ENCODE assay signal across 1 cellular context in the genomic region with DNA sequence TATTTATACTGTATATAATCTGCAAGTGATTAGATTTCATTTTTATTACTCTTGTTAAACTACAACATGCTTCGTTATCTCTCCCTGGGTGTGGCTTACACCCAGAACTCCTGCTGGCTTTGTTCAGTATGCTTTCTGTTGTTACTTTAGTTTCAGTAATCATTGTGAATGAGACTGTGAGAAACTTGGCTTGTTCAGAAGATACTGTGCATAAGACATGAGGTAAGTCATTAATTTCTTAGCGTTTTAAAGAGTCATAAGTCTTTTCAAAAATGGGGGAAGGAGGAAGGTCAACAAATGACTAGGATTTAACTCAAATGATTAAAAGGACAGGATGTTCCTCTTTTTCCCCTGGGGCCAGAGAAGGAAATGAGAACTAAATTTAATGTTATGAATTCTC.
A peak's percentile ranks its signal among the peaks of the same experiment; 100 is the strongest.
TF ChIP-seq lines count a peak whose summit lies in the region.

No MANE protein-coding gene starts in this region.

TF ChIP-seq in HEK293, 187 proteins besides CTCF, POLR2A, EP300 and RAD21 (continued from another document):
- no peak for TF ChIP-seq ZNF202 (tag by site-specific recombination; IDR thresholded peaks at IDR 0.05; ENCODE audit: borderline replicate concordance)
- TF ChIP-seq ZNF600 (tag by site-specific recombination; IDR thresholded peaks at IDR 0.05), result no peak
- no peak for TF ChIP-seq ZNF10 (tag by site-specific recombination; IDR thresholded peaks at IDR 0.05)
- TF ChIP-seq ZNF777 (tag by site-specific recombination; IDR thresholded peaks at IDR 0.05; ENCODE audit: borderline replicate concordance), result no peak
- TF ChIP-seq ZNF585B (tag by site-specific recombination; IDR thresholded peaks at IDR 0.05), result no peak
- TF ChIP-seq ZNF626 (tag by site-specific recombination; IDR thresholded peaks at IDR 0.05), result no peak
- TF ChIP-seq ZNF18 (tag by site-specific recombination; IDR thresholded peaks at IDR 0.05), result peak; percentile 24; the same call in 1 of the 2 replicates
- TF ChIP-seq, protein P1, sequence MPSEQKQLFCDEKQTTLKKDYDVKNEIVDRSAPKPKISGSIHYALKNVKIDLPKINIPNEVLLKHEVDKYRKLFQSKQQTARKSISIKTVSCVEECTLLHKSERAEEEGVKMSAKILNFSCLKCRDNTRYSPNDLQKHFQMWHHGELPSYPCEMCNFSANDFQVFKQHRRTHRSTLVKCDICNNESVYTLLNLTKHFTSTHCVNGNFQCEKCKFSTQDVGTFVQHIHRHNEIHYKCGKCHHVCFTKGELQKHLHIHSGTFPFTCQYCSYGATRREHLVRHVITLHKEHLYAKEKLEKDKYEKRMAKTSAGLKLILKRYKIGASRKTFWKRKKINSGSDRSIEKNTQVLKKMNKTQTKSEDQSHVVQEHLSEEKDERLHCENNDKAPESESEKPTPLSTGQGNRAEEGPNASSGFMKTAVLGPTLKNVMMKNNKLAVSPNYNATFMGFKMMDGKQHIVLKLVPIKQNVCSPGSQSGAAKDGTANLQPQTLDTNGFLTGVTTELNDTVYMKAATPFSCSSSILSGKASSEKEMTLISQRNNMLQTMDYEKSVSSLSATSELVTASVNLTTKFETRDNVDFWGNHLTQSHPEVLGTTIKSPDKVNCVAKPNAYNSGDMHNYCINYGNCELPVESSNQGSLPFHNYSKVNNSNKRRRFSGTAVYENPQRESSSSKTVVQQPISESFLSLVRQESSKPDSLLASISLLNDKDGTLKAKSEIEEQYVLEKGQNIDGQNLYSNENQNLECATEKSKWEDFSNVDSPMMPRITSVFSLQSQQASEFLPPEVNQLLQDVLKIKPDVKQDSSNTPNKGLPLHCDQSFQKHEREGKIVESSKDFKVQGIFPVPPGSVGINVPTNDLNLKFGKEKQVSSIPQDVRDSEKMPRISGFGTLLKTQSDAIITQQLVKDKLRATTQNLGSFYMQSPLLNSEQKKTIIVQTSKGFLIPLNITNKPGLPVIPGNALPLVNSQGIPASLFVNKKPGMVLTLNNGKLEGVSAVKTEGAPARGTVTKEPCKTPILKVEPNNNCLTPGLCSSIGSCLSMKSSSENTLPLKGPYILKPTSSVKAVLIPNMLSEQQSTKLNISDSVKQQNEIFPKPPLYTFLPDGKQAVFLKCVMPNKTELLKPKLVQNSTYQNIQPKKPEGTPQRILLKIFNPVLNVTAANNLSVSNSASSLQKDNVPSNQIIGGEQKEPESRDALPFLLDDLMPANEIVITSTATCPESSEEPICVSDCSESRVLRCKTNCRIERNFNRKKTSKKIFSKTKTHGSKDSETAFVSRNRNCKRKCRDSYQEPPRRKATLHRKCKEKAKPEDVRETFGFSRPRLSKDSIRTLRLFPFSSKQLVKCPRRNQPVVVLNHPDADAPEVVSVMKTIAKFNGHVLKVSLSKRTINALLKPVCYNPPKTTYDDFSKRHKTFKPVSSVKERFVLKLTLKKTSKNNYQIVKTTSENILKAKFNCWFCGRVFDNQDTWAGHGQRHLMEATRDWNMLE (tag by site-specific recombination; conservative IDR thresholded peaks at IDR 0.05; ENCODE audit: low read depth), result no peak
- peak; percentile 90 for TF ChIP-seq ZNF843 (tag by site-specific recombination; IDR thresholded peaks at IDR 0.05)
- TF ChIP-seq ZNF623 (tag by site-specific recombination; IDR thresholded peaks at IDR 0.05), result no peak
- no peak for TF ChIP-seq PATZ1 (tag by site-specific recombination; IDR thresholded peaks at IDR 0.05)
- TF ChIP-seq, protein P2, sequence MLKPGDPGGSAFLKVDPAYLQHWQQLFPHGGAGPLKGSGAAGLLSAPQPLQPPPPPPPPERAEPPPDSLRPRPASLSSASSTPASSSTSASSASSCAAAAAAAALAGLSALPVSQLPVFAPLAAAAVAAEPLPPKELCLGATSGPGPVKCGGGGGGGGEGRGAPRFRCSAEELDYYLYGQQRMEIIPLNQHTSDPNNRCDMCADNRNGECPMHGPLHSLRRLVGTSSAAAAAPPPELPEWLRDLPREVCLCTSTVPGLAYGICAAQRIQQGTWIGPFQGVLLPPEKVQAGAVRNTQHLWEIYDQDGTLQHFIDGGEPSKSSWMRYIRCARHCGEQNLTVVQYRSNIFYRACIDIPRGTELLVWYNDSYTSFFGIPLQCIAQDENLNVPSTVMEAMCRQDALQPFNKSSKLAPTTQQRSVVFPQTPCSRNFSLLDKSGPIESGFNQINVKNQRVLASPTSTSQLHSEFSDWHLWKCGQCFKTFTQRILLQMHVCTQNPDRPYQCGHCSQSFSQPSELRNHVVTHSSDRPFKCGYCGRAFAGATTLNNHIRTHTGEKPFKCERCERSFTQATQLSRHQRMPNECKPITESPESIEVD (tag by site-specific recombination; IDR thresholded peaks at IDR 0.05), result peak; percentile 94
- no peak for TF ChIP-seq ZNF248 (tag by site-specific recombination; IDR thresholded peaks at IDR 0.05)
- TF ChIP-seq ZFP37 (tag by site-specific recombination; IDR thresholded peaks at IDR 0.05), result 0 out of 2 replicates have a peak, but pooled peaks have one; percentile 12
- TF ChIP-seq SCRT1 (tag by site-specific recombination; IDR thresholded peaks at IDR 0.05; ENCODE audit: borderline replicate concordance), result peak; percentile 18; the same call in 1 of the 2 replicates
- peak; percentile 67; the same call in 1 of the 2 replicates for TF ChIP-seq OSR2 (tag by site-specific recombination; IDR thresholded peaks at IDR 0.05)
- peak; percentile 48 for TF ChIP-seq ZEB2 (tag by site-specific recombination; IDR thresholded peaks at IDR 0.05)
- TF ChIP-seq ZBTB17 (tag by site-specific recombination; IDR thresholded peaks at IDR 0.05), result peak; percentile 31; the same call in 1 of the 2 replicates
- TF ChIP-seq ZXDB (tag by site-specific recombination; IDR thresholded peaks at IDR 0.05), result peak; percentile 56
- TF ChIP-seq GLIS1 (tag by site-specific recombination; IDR thresholded peaks at IDR 0.05), result peak; percentile 29; the same call in 1 of the 2 replicates
- TF ChIP-seq ZNF37A (tag by site-specific recombination; IDR thresholded peaks at IDR 0.05), result 0 out of 2 replicates have a peak, but pooled peaks have one; percentile 3
- no peak for TF ChIP-seq ZNF510 (tag by site-specific recombination; IDR thresholded peaks at IDR 0.05; ENCODE audit: insufficient replicate concordance)
- TF ChIP-seq ZNF266 (tag by site-specific recombination; IDR thresholded peaks at IDR 0.05; ENCODE audit: low read depth), result no peak
- TF ChIP-seq IKZF3 (tag by site-specific recombination; IDR thresholded peaks at IDR 0.05), result peak; percentile 46; the same call in 1 of the 2 replicates
- 0 out of 2 replicates have a peak, but pooled peaks have one; percentile 29 for TF ChIP-seq ZNF391 (tag by site-specific recombination; IDR thresholded peaks at IDR 0.05; ENCODE audit: borderline replicate concordance, low read depth)
- peak; percentile 32; the same call in 1 of the 2 replicates for TF ChIP-seq ZNF501 (tag by site-specific recombination; IDR thresholded peaks at IDR 0.05)
- no peak for TF ChIP-seq ZBTB20 (tag by site-specific recombination; IDR thresholded peaks at IDR 0.05)
- no peak for TF ChIP-seq ZNF521 (tag by site-specific recombination; IDR thresholded peaks at IDR 0.05)
- TF ChIP-seq BCL11A (tag by site-specific recombination; IDR thresholded peaks at IDR 0.05; ENCODE audit: low read depth), result 0 out of 2 replicates have a peak, but pooled peaks have one; percentile 13
- 0 out of 2 replicates have a peak, but pooled peaks have one; percentile 22 for TF ChIP-seq SP7 (tag by site-specific recombination; IDR thresholded peaks at IDR 0.05)
- peak; percentile 12; the same call in 1 of the 2 replicates for TF ChIP-seq ZIC2 (tag by site-specific recombination; IDR thresholded peaks at IDR 0.05)
- TF ChIP-seq, protein P3, sequence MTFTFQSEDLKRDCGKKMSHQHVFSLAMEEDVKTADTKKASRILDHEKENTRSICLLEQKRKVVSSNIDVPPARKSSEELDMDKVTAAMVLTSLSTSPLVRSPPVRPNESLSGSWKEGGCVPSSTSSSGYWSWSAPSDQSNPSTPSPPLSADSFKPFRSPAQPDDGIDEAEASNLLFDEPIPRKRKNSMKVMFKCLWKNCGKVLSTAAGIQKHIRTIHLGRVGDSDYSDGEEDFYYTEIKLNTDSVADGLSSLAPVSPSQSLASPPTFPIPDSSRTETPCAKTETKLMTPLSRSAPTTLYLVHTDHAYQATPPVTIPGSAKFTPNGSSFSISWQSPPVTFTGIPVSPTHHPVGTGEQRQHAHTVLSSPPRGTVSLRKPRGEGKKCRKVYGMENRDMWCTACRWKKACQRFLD (tag by site-specific recombination; IDR thresholded peaks at IDR 0.05), result no peak
- TF ChIP-seq ZNF629 (tag by site-specific recombination; IDR thresholded peaks at IDR 0.05), result peak; percentile 13; the same call in 1 of the 2 replicates
- TF ChIP-seq KLF17 (tag by site-specific recombination; IDR thresholded peaks at IDR 0.05), result no peak
- no peak for TF ChIP-seq KLF8 (tag by site-specific recombination; IDR thresholded peaks at IDR 0.05)
